Comparison of ENCODE assay signal across 16 cellular contexts in genomic region chr4:17721496-17722360, GRCh38. TPM values are rescaled to one million over a fixed set of nuclear protein-coding genes. Genes with fewer than 3 reads are reported as not detected.
DNase-seq lines count a peak whose midpoint lies in the region; ATAC-seq, FAIRE-seq and TF ChIP-seq lines count a peak whose summit lies in the region.
"Had no signal": no experiment of that assay in that cellular context is flagged by ENCODE, and none has a peak within 500 bp of the region (broad histone marks: within the 10 kb centered on the region; RNA-seq: fewer than 3 reads in every experiment).

No MANE protein-coding gene starts in this region.

- no peak overlapping the region for H2BK15ac ChIP-seq in H1 (ENCODE audit: low read length)

- TF ChIP-seq RAD21 in H1 (IDR thresholded peaks at IDR 0.05 in 1 of 2, conservative IDR thresholded peaks at IDR 0.05 in 1 of 2; ENCODE audit: low read depth in 2 of 2, low read length in 2 of 2), result no peak

- peak overlapping the region; percentile 94 for H2AFZ ChIP-seq in H1 (ENCODE audit: low read length)

- no peaks in the 10 kb centered on the region for H4K20me1 ChIP-seq in H1 (replicated peaks in 1 of 2; ENCODE audit: control insufficient read depth in 1 of 2, insufficient read depth in 2 of 2, low read length in 2 of 2)

- H2BK20ac ChIP-seq in H1 (ENCODE audit: low read length), result no peak overlapping the region; the same call in 1 of the 2 replicates

- 0 out of 2 replicates have a peak overlapping the region, but pooled peaks have one; percentile 8 for H2BK5ac ChIP-seq in H1 (ENCODE audit: low read depth, low read length)

- 92% methylated on average over 16 of the region's 16 CpGs; no CpG with 5 or more reads in 1 of the 2 experiments for WGBS in H1 (ENCODE audit: extremely low coverage in 1 of 2, insufficient coverage in 1 of 2, insufficient read length in 1 of 2, insufficient replicate concordance in 2 of 2, low coverage in 1 of 2, low lambda C conversion rate in 2 of 2, missing lambda C conversion rate in 1 of 2), 2 experiments
- WGBS in right lobe of liver (ENCODE audit: insufficient coverage, low coverage, low lambda C conversion rate, missing lambda C conversion rate), result 62% methylated on average over 6 of the region's 16 CpGs

- H2AK5ac ChIP-seq in H1 (ENCODE audit: low read depth, low read length), result no peak overlapping the region

- POLR2A ChIA-PET in H1 (lab: Charles Lee; ENCODE audit: partially characterized antibody), result no interaction called here
- POLR2A ChIA-PET in CD8-positive, alpha-beta memory T cell (lab: Charles Lee), result no interaction called here

- H3K4me3 Mint-ChIP-seq in nephron progenitor cell, result no peak overlapping the region
- no peak overlapping the region for H3K4me3 Mint-ChIP-seq in CD8-positive, alpha-beta memory T cell
- H3K4me3 Mint-ChIP-seq: activated CD8-positive, alpha-beta T cell treated with anti-CD3 and anti-CD28 coated beads for 36 hours; activated naive CD8-positive, alpha-beta T cell treated with anti-CD3 and anti-CD28 coated beads for 36 hours; immature natural killer cell; naive thymus-derived CD8-positive, alpha-beta T cell had no signal

- DNase-seq in AG20443 (ENCODE audit: low spot score) (peak; percentile 89), RPMI7951 (ENCODE audit: low read depth) (peak; percentile 56), H1 (ENCODE audit: low read depth in 1 of 2, low spot score in 2 of 2) (peak in 1 of 2 experiments; percentile 39), nephron progenitor cell (no peak), right lobe of liver (no peak), KG1 (lab: John Stamatoyannopoulos, UW) (no peak)
- no peak for DNase-seq in CD8-positive, alpha-beta memory T cell
- DNase-seq: activated CD8-positive, alpha-beta T cell treated with anti-CD3 and anti-CD28 coated beads for 36 hours; activated naive CD8-positive, alpha-beta T cell treated with anti-CD3 and anti-CD28 coated beads for 36 hours; immature natural killer cell; naive thymus-derived CD8-positive, alpha-beta T cell; NCI-H2029; spleen; T-helper 1 cell had no signal

- H4K5ac ChIP-seq in H1 (ENCODE audit: insufficient read length, low read depth, low read length), result no peak overlapping the region

- H4K8ac ChIP-seq in H1 (ENCODE audit: extremely low read depth, insufficient read depth, low read length), result peak overlapping the region; percentile 30; the same call in 1 of the 2 replicates

- no peaks in the 10 kb centered on the region for H3K79me1 ChIP-seq in H1 (ENCODE audit: low read depth, low read length)

- FAIRE-seq in H1 (lab: Jason Lieb, UNC), result no peak
- FAIRE-seq: HepG2 had no signal

- intact Hi-C loops in right lobe of liver (cut with DNase I), result no loop called here

- no peak overlapping the region for H3K23ac ChIP-seq in H1 (ENCODE audit: insufficient read length)

- no peak overlapping the region for H3K18ac ChIP-seq in H1 (ENCODE audit: extremely low read depth, low read length)

- H3K36me3 ChIP-seq in H1 (ENCODE audit: control insufficient read depth in 2 of 4, insufficient read depth in 4 of 4, low read length in 3 of 4) (no peaks in the 10 kb centered on the region), right lobe of liver (no peaks in the 10 kb centered on the region)
- H3K36me3 ChIP-seq in CD8-positive, alpha-beta memory T cell (ENCODE audit: insufficient read depth, low read length), result no peaks in the 10 kb centered on the region
- H3K36me3 ChIP-seq: spleen had no signal

- H3K56ac ChIP-seq in H1 (replicated peaks; ENCODE audit: insufficient read length, low read depth, low read length), result no peak overlapping the region

- H3K27ac Mint-ChIP-seq in nephron progenitor cell, result peak overlapping the region; percentile 84
- H3K27ac Mint-ChIP-seq in CD8-positive, alpha-beta memory T cell, result no peak overlapping the region
- H3K27ac Mint-ChIP-seq: activated CD8-positive, alpha-beta T cell treated with anti-CD3 and anti-CD28 coated beads for 36 hours; activated naive CD8-positive, alpha-beta T cell treated with anti-CD3 and anti-CD28 coated beads for 36 hours; immature natural killer cell had no signal

- H3K79me2 ChIP-seq in H1 (ENCODE audit: control insufficient read depth in 1 of 2, insufficient read depth in 2 of 2, low read length in 2 of 2), result no peaks in the 10 kb centered on the region

- peaks cover 12% of the 10 kb centered on the region for H3K4me1 Mint-ChIP-seq in nephron progenitor cell
- H3K4me1 Mint-ChIP-seq in CD8-positive, alpha-beta memory T cell, result no peaks in the 10 kb centered on the region
- H3K4me1 Mint-ChIP-seq: activated naive CD8-positive, alpha-beta T cell treated with anti-CD3 and anti-CD28 coated beads for 36 hours; immature natural killer cell; naive thymus-derived CD8-positive, alpha-beta T cell had no signal

- peaks cover 5% of the 10 kb centered on the region for H3K27me3 Mint-ChIP-seq in nephron progenitor cell (ENCODE audit: low read depth, poor library complexity)
- H3K27me3 Mint-ChIP-seq in CD8-positive, alpha-beta memory T cell, result peaks cover 12 to 24% of the 10 kb centered on the region in 2 donors

- no peak overlapping the region for H3K27ac ChIP-seq in H1 (ENCODE audit: low read depth, low read length)
- no peak overlapping the region for H3K27ac ChIP-seq in CD8-positive, alpha-beta memory T cell (ENCODE audit: low read depth, low read length)
- no peak overlapping the region for H3K27ac ChIP-seq in right lobe of liver
- H3K27ac ChIP-seq: spleen had no signal

- TF ChIP-seq POLR2A in H1 (IDR thresholded peaks at IDR 0.05; ENCODE audit: control extremely low read depth in 1 of 2, low read depth in 2 of 2, low read length in 2 of 2) (no peak), right lobe of liver (IDR thresholded peaks at IDR 0.05) (no peak)

- no peak overlapping the region for H3K4me3 ChIP-seq in H1 (ENCODE audit: extremely low read depth in 1 of 4, insufficient read depth in 2 of 4, low read depth in 3 of 4, low read length in 4 of 4)
- no peak overlapping the region for H3K4me3 ChIP-seq in CD8-positive, alpha-beta memory T cell (ENCODE audit: low read length)
- H3K4me3 ChIP-seq in right lobe of liver, result no peak overlapping the region
- H3K4me3 ChIP-seq: spleen had no signal

- H3K23me2 ChIP-seq in H1 (ENCODE audit: low read depth, low read length), result no peaks in the 10 kb centered on the region

- no peak for TF ChIP-seq CTCF in H1 (IDR thresholded peaks at IDR 0.05; ENCODE audit: control extremely low read depth in 1 of 3, insufficient read depth in 1 of 3, low read depth in 1 of 3, low read length in 3 of 3)
- no peak for TF ChIP-seq CTCF in nephron progenitor cell (IDR thresholded peaks at IDR 0.05)
- TF ChIP-seq CTCF in right lobe of liver (IDR thresholded peaks at IDR 0.05), result no peak

- H3K9me3 ChIP-seq in H1 (ENCODE audit: insufficient read depth in 2 of 2, low read depth in 1 of 2, low read length in 1 of 2) (no peaks in the 10 kb centered on the region), right lobe of liver (no peaks in the 10 kb centered on the region)
- no peaks in the 10 kb centered on the region for H3K9me3 ChIP-seq in CD8-positive, alpha-beta memory T cell (ENCODE audit: low read length)
- H3K9me3 ChIP-seq: spleen had no signal

- no peak overlapping the region; a peak in 1 of 4 replicates for H3K4me2 ChIP-seq in H1 (ENCODE audit: insufficient read depth in 1 of 2, low read depth in 2 of 2, low read length in 2 of 2)

- peak overlapping the region; percentile 72 for H4K91ac ChIP-seq in H1 (replicated peaks; ENCODE audit: insufficient read length, low read length)

- no peak overlapping the region for H3K9ac ChIP-seq in H1 (replicated peaks in 1 of 4; ENCODE audit: extremely low read depth in 1 of 4, low read depth in 3 of 4, low read length in 3 of 4)

- no peak for TF ChIP-seq EP300 in H1 (IDR thresholded peaks at IDR 0.05; ENCODE audit: borderline replicate concordance in 1 of 2, low read depth in 2 of 2, low read length in 2 of 2)

- peaks cover 2% of the 10 kb centered on the region for H3K9me3 Mint-ChIP-seq in nephron progenitor cell
- H3K9me3 Mint-ChIP-seq in CD8-positive, alpha-beta memory T cell, result peaks cover 0 to 2% (median 0%) of the 10 kb centered on the region in 5 donors
- H3K9me3 Mint-ChIP-seq: activated CD8-positive, alpha-beta T cell treated with anti-CD3 and anti-CD28 coated beads for 36 hours; activated naive CD8-positive, alpha-beta T cell treated with anti-CD3 and anti-CD28 coated beads for 36 hours; naive thymus-derived CD8-positive, alpha-beta T cell had no signal

- peak overlapping the region; percentile 54 for H3K4ac ChIP-seq in H1 (replicated peaks; ENCODE audit: insufficient read length, low read depth, low read length)

- CTCF ChIA-PET in H1 (lab: Charles Lee; ENCODE audit: partially characterized antibody), result interaction anchor here (1.2 kb wide), 1 partner anchor 9 kb away, joined by 3 read pairs; no protein-coding TSS in a partner anchor
- CTCF ChIA-PET in CD8-positive, alpha-beta memory T cell (lab: Charles Lee), result no interaction called here

- no peaks in the 10 kb centered on the region for H3K36me3 Mint-ChIP-seq in nephron progenitor cell (ENCODE audit: low read depth)
- no peaks in the 10 kb centered on the region for H3K36me3 Mint-ChIP-seq in CD8-positive, alpha-beta memory T cell
- H3K36me3 Mint-ChIP-seq: activated naive CD8-positive, alpha-beta T cell treated with anti-CD3 and anti-CD28 coated beads for 36 hours; immature natural killer cell had no signal

- H2BK120ac ChIP-seq in H1 (replicated peaks; ENCODE audit: low read depth, low read length), result peak overlapping the region; percentile 2

- H2BK12ac ChIP-seq in H1 (ENCODE audit: low read depth, low read length), result peak overlapping the region; percentile 98; the same call in 1 of the 2 replicates

- H3K27me3 ChIP-seq in H1 (replicated peaks in 1 of 4; ENCODE audit: control insufficient read depth in 3 of 4, extremely low read depth in 1 of 4, insufficient read depth in 3 of 4, low read length in 3 of 4), result no peaks in the 10 kb centered on the region
- H3K27me3 ChIP-seq in CD8-positive, alpha-beta memory T cell (ENCODE audit: insufficient read depth, low read length, poor library complexity, severe bottlenecking), result no peaks in the 10 kb centered on the region
- no peaks in the 10 kb centered on the region for H3K27me3 ChIP-seq in right lobe of liver

- H3K14ac ChIP-seq in H1 (ENCODE audit: insufficient read length), result no peak overlapping the region

- ATAC-seq in right lobe of liver, result no peak
- no peak for ATAC-seq in HG03039 (IDR thresholded peaks at IDR 0.05; ENCODE audit: unreplicated experiment)
- ATAC-seq: activated CD8-positive, alpha-beta T cell treated with anti-CD3 and anti-CD28 coated beads for 36 hours; HepG2; naive thymus-derived CD8-positive, alpha-beta T cell had no signal

- H3K4me1 ChIP-seq in H1 (replicated peaks in 1 of 4; ENCODE audit: control insufficient read depth in 3 of 4, insufficient read depth in 4 of 4, low read length in 3 of 4) (peaks cover 0 to 8% (median 3%) of the 10 kb centered on the region in 4 experiments; a peak in 5 of 7 replicates), right lobe of liver (no peaks in the 10 kb centered on the region)
- H3K4me1 ChIP-seq in CD8-positive, alpha-beta memory T cell (ENCODE audit: insufficient read depth, low read length), result no peaks in the 10 kb centered on the region
- H3K4me1 ChIP-seq: spleen had no signal

RNA-seq across cellular contexts. Expression of gene FAM184B, which starts 59.7 kb away (rescaled TPM):
- under 0.01 TPM in 2 replicates for total RNA-seq in RPMI7951 (2014; rRNA removed; shearing (Covaris generic))
- total RNA-seq in H1 (2021; fragmentation: NEBNext Ultra II Directional; extraction: Animal tissue kit (Norgen Biotek cat#: 25700)), result 0.39 and 0.46 TPM in 2 replicates
- polyA plus RNA-seq in H1 (2011; rRNA removed), result 0.05 TPM in 2 replicates
- 0.08 TPM for polyA plus RNA-seq in H1 (2011; cell fraction: cytosol; rRNA removed)
- polyA plus RNA-seq in H1 (2011; cell fraction: nucleus; rRNA removed), result 0.07 TPM
- polyA plus RNA-seq in H1 (2012, experiment 1 of 2), result 0.19 to 0.20 TPM (median 0.19 TPM) in 3 of 4 replicates, not detected in the other
- polyA plus RNA-seq in H1 (2012, experiment 2 of 2), result 0.03 TPM
- polyA plus RNA-seq in H1 (2013, experiment 1 of 2), result 0.28 TPM
- 0.24 TPM for polyA plus RNA-seq in H1 (2013, experiment 2 of 2)
- polyA minus RNA-seq in H1 (2011; rRNA and poly(A)+ RNA removed), result 0.05 and 0.06 TPM in 2 replicates
- polyA minus RNA-seq in H1 (2011; cell fraction: cytosol; rRNA and poly(A)+ RNA removed), result 0.15 TPM
- polyA minus RNA-seq in H1 (2011; cell fraction: nucleus; rRNA and poly(A)+ RNA removed), result 0.10 TPM
- under 1 TPM in 1 of 2 experiments, not detected in 1; 0.02 TPM for total RNA-seq in CD8-positive, alpha-beta memory T cell
- polyA plus RNA-seq in CD8-positive, alpha-beta memory T cell, result not detected
- total RNA-seq in right lobe of liver, result not detected
- total RNA-seq: HepG2; naive thymus-derived CD8-positive, alpha-beta T cell; spleen had no signal
- polyA plus RNA-seq: HepG2, immature natural killer cell had no signal

Comparison
In these comparisons a context has a peak if more than half of its experiments do, and no peak if none do; other contexts are left out.
1. DNase-seq: peak in AG20443 (single experiment) and RPMI7951 (single experiment); none in nephron progenitor cell (single experiment), CD8-positive, alpha-beta memory T cell (0 of 5), right lobe of liver (0 of 3) and KG1 (single experiment).